Comparison of ENCODE assay signal across 24 cellular contexts in genomic region chr2:43887176-43887575, GRCh38. TPM values are rescaled to one million over a fixed set of nuclear protein-coding genes. Genes with fewer than 3 reads are reported as not detected.
DNase-seq lines count a peak whose midpoint lies in the region; ATAC-seq, FAIRE-seq and TF ChIP-seq lines count a peak whose summit lies in the region.
"Had no signal": no experiment of that assay in that cellular context is flagged by ENCODE, and none has a peak within 500 bp of the region (broad histone marks: within the 10 kb centered on the region; RNA-seq: fewer than 3 reads in every experiment).

No MANE protein-coding gene starts in this region.

- H3K27me3 Mint-ChIP-seq in activated CD4-positive, alpha-beta T cell treated with anti-CD3 and anti-CD28 coated beads, Interleukin-2, amount 10 ng/mL, durations not matched to agents 24 days and 14 days, result no peaks in the 10 kb centered on the region
- H3K27me3 Mint-ChIP-seq in stimulated activated naive CD8-positive, alpha-beta T cell treated with anti-CD3 and anti-CD28 coated beads, Interleukin-15, Interleukin-2, amounts not matched to agents 100 ng/mL and 50 ng/mL, for 24 hours, result no peaks in the 10 kb centered on the region
- H3K27me3 Mint-ChIP-seq in astrocyte (ENCODE audit: low read depth, unreplicated experiment) (no peaks in the 10 kb centered on the region), osteocyte (ENCODE audit: unreplicated experiment) (no peaks in the 10 kb centered on the region)
- H3K27me3 Mint-ChIP-seq: CD4-positive, CD25-positive, alpha-beta regulatory T cell had no signal

- H3K9me3 ChIP-seq in astrocyte (ENCODE audit: insufficient read depth, low read depth, low read length), result no peaks in the 10 kb centered on the region
- H3K9me3 ChIP-seq: BE2C had no signal

- H3K9ac ChIP-seq in astrocyte (ENCODE audit: low read length), result no peak overlapping the region
- H3K9ac ChIP-seq: KMS-11 had no signal

- no peaks in the 10 kb centered on the region for H3K27me3 ChIP-seq in astrocyte (ENCODE audit: insufficient read depth, low read length)
- H3K27me3 ChIP-seq: BE2C had no signal

- H3K4me1 Mint-ChIP-seq in activated CD4-positive, alpha-beta T cell treated with anti-CD3 and anti-CD28 coated beads, Interleukin-2, amount 10 ng/mL, durations not matched to agents 24 days and 14 days, result peaks cover 7% of the 10 kb centered on the region
- peaks cover 14% of the 10 kb centered on the region for H3K4me1 Mint-ChIP-seq in stimulated activated naive CD8-positive, alpha-beta T cell treated with anti-CD3 and anti-CD28 coated beads, Interleukin-15, Interleukin-2, amounts not matched to agents 100 ng/mL and 50 ng/mL, for 24 hours (ENCODE audit: low read depth)
- H3K4me1 Mint-ChIP-seq in astrocyte (ENCODE audit: low read depth, unreplicated experiment) (peaks cover 8% of the 10 kb centered on the region), osteocyte (ENCODE audit: unreplicated experiment) (peaks cover 6% of the 10 kb centered on the region)

- no peak for FAIRE-seq in astrocyte (lab: Jason Lieb, UNC)
- FAIRE-seq: A204.1, GM12892, H1 had no signal

- peaks cover 55% of the 10 kb centered on the region for H3K36me3 Mint-ChIP-seq in activated CD4-positive, alpha-beta T cell treated with anti-CD3 and anti-CD28 coated beads, Interleukin-2, amount 10 ng/mL, durations not matched to agents 24 days and 14 days (ENCODE audit: low read depth)
- H3K36me3 Mint-ChIP-seq in stimulated activated naive CD8-positive, alpha-beta T cell treated with anti-CD3 and anti-CD28 coated beads, Interleukin-15, Interleukin-2, amounts not matched to agents 100 ng/mL and 50 ng/mL, for 24 hours (ENCODE audit: low read depth), result peaks cover 61% of the 10 kb centered on the region
- peaks cover 25% of the 10 kb centered on the region for H3K36me3 Mint-ChIP-seq in astrocyte (ENCODE audit: low read depth, unreplicated experiment)
- H3K36me3 Mint-ChIP-seq in osteocyte (ENCODE audit: unreplicated experiment), result peaks cover 42% of the 10 kb centered on the region

- no peak for ATAC-seq in stimulated activated naive CD8-positive, alpha-beta T cell treated with anti-CD3 and anti-CD28 coated beads, Interleukin-15, Interleukin-2, amounts not matched to agents 100 U/mL and 50 U/mL, for 24 hours
- ATAC-seq: PC-3 had no signal

- intact Hi-C loops in activated CD4-positive, alpha-beta T cell treated with anti-CD3 and anti-CD28 coated beads, Interleukin-2, amount 10 ng/mL, durations not matched to agents 24 days and 14 days (cut with micrococcal nuclease), result no loop called here

- no peaks in the 10 kb centered on the region for H4K20me1 ChIP-seq in astrocyte (ENCODE audit: insufficient read depth, low read length)

- no peaks in the 10 kb centered on the region for H3K79me2 ChIP-seq in astrocyte (ENCODE audit: insufficient read depth, low read length)

- no peak overlapping the region for H3K27ac Mint-ChIP-seq in activated CD4-positive, alpha-beta T cell treated with anti-CD3 and anti-CD28 coated beads, Interleukin-2, amount 10 ng/mL, durations not matched to agents 24 days and 14 days
- H3K27ac Mint-ChIP-seq in stimulated activated naive CD8-positive, alpha-beta T cell treated with anti-CD3 and anti-CD28 coated beads, Interleukin-15, Interleukin-2, amounts not matched to agents 100 ng/mL and 50 ng/mL, for 24 hours, result peak overlapping the region; percentile 65
- H3K27ac Mint-ChIP-seq in astrocyte (ENCODE audit: unreplicated experiment), result peak overlapping the region; percentile 44
- H3K27ac Mint-ChIP-seq in osteocyte (ENCODE audit: unreplicated experiment), result no peak overlapping the region
- H3K27ac Mint-ChIP-seq: CD4-positive, CD25-positive, alpha-beta regulatory T cell had no signal

- TF ChIP-seq CTCF in astrocyte (IDR thresholded peaks at IDR 0.05; ENCODE audit: insufficient read depth, low read depth, low read length) (no peak), osteocyte (IDR thresholded peaks at IDR 0.05) (no peak)

- peaks cover 40% of the 10 kb centered on the region for H3K36me3 ChIP-seq in astrocyte (ENCODE audit: insufficient read depth, low read length)

- DNase-seq in activated CD4-positive, alpha-beta T cell treated with anti-CD3 and anti-CD28 coated beads, Interleukin-2, amount 10 ng/mL, durations not matched to agents 24 days and 14 days, result peak; percentile 47
- no peak for DNase-seq in activated CD4-positive, alpha-beta T cell treated with anti-CD3 and anti-CD28 coated beads for 1 hour
- no peak for DNase-seq in stimulated activated naive CD8-positive, alpha-beta T cell treated with anti-CD3 and anti-CD28 coated beads, Interleukin-15, Interleukin-2, amounts not matched to agents 100 U/mL and 50 U/mL, for 24 hours
- DNase-seq in astrocyte (ENCODE audit: low read depth) (no peak), osteocyte (ENCODE audit: extremely low spot score, unreplicated experiment) (peak; percentile 66), OCI-M1 (lab: John Stamatoyannopoulos, UW) (no peak)
- DNase-seq in effector CD4-positive, alpha-beta T cell, result no peak
- DNase-seq: BE2C; CD4-positive, CD25-positive, alpha-beta regulatory T cell; COR-L47; DMS153; NCI-H1048; NCI-H1436 treated with DMSO at 0.1 percent for 48 hours; NCI-H748 treated with DMSO at 0.1 percent for 48 hours; PC-3; RPMI8226; SHP77 treated with DMSO at 0.1 percent for 48 hours had no signal

- H3K4me2 ChIP-seq in astrocyte (ENCODE audit: low read length), result no peak overlapping the region
- H3K4me2 ChIP-seq: KMS-11 had no signal

- no peak overlapping the region for H3K27ac ChIP-seq in astrocyte (ENCODE audit: low read depth, low read length)
- H3K27ac ChIP-seq: KMS-11 had no signal

- H3K4me3 Mint-ChIP-seq in activated CD4-positive, alpha-beta T cell treated with anti-CD3 and anti-CD28 coated beads, Interleukin-2, amount 10 ng/mL, durations not matched to agents 24 days and 14 days, result no peak overlapping the region
- H3K4me3 Mint-ChIP-seq in stimulated activated naive CD8-positive, alpha-beta T cell treated with anti-CD3 and anti-CD28 coated beads, Interleukin-15, Interleukin-2, amounts not matched to agents 100 ng/mL and 50 ng/mL, for 24 hours, result no peak overlapping the region
- H3K4me3 Mint-ChIP-seq in astrocyte (ENCODE audit: unreplicated experiment) (no peak overlapping the region), osteocyte (ENCODE audit: unreplicated experiment) (no peak overlapping the region)
- H3K4me3 Mint-ChIP-seq: CD4-positive, CD25-positive, alpha-beta regulatory T cell had no signal

- no peaks in the 10 kb centered on the region for H3K9me3 Mint-ChIP-seq in activated CD4-positive, alpha-beta T cell treated with anti-CD3 and anti-CD28 coated beads, Interleukin-2, amount 10 ng/mL, durations not matched to agents 24 days and 14 days
- H3K9me3 Mint-ChIP-seq in stimulated activated naive CD8-positive, alpha-beta T cell treated with anti-CD3 and anti-CD28 coated beads, Interleukin-15, Interleukin-2, amounts not matched to agents 100 ng/mL and 50 ng/mL, for 24 hours, result no peaks in the 10 kb centered on the region
- H3K9me3 Mint-ChIP-seq in astrocyte (ENCODE audit: unreplicated experiment) (no peaks in the 10 kb centered on the region), osteocyte (ENCODE audit: unreplicated experiment) (no peaks in the 10 kb centered on the region)
- H3K9me3 Mint-ChIP-seq: CD4-positive, CD25-positive, alpha-beta regulatory T cell had no signal

- H2AFZ ChIP-seq in astrocyte (ENCODE audit: low read depth, low read length), result no peak overlapping the region

- H3K4me1 ChIP-seq in astrocyte (ENCODE audit: insufficient read depth, low read length), result no peaks in the 10 kb centered on the region
- H3K4me1 ChIP-seq: BE2C had no signal

- H3K4me3 ChIP-seq in astrocyte (ENCODE audit: insufficient read depth, low read depth, low read length), result no peak overlapping the region

RNA-seq across cellular contexts. Expression of gene ABCG8, which starts 48.4 kb away (rescaled TPM):
- not detected in 2 replicates for total RNA-seq in activated CD4-positive, alpha-beta T cell treated with anti-CD3 and anti-CD28 coated beads, Interleukin-2, amount 10 ng/mL, durations not matched to agents 24 days and 14 days
- total RNA-seq in astrocyte, result not detected in 2 replicates
- not detected in 2 replicates for total RNA-seq in osteocyte
- total RNA-seq: CD4-positive, CD25-positive, alpha-beta regulatory T cell; H1; M059J; NCI-H460; PC-3 had no signal

RNA-seq across cellular contexts. Expression of gene ABCG5, which starts 48.5 kb away (rescaled TPM):
- not detected in 2 replicates for total RNA-seq in activated CD4-positive, alpha-beta T cell treated with anti-CD3 and anti-CD28 coated beads, Interleukin-2, amount 10 ng/mL, durations not matched to agents 24 days and 14 days
- not detected in 2 replicates for total RNA-seq in astrocyte
- total RNA-seq in osteocyte, result not detected in 2 replicates
- total RNA-seq: CD4-positive, CD25-positive, alpha-beta regulatory T cell; H1; M059J; NCI-H460; PC-3 had no signal

Comparison
In these comparisons a context has a peak if more than half of its experiments do, and no peak if none do; other contexts are left out.
1. DNase-seq: peak in activated CD4-positive, alpha-beta T cell treated with anti-CD3 and anti-CD28 coated beads, Interleukin-2, amount 10 ng/mL, durations not matched to agents 24 days and 14 days (single experiment) and osteocyte (single experiment); none in activated CD4-positive, alpha-beta T cell treated with anti-CD3 and anti-CD28 coated beads for 1 hour (single experiment), stimulated activated naive CD8-positive, alpha-beta T cell treated with anti-CD3 and anti-CD28 coated beads, Interleukin-15, Interleukin-2, amounts not matched to agents 100 U/mL and 50 U/mL, for 24 hours (single experiment), astrocyte (single experiment), effector CD4-positive, alpha-beta T cell (single experiment) and OCI-M1 (single experiment).
2. H3K27ac Mint-ChIP-seq: peak in stimulated activated naive CD8-positive, alpha-beta T cell treated with anti-CD3 and anti-CD28 coated beads, Interleukin-15, Interleukin-2, amounts not matched to agents 100 ng/mL and 50 ng/mL, for 24 hours (single experiment) and astrocyte (single experiment); none in activated CD4-positive, alpha-beta T cell treated with anti-CD3 and anti-CD28 coated beads, Interleukin-2, amount 10 ng/mL, durations not matched to agents 24 days and 14 days (single experiment) and osteocyte (single experiment).